ENCODE assay signal across 1 cellular context in the genomic region with DNA sequence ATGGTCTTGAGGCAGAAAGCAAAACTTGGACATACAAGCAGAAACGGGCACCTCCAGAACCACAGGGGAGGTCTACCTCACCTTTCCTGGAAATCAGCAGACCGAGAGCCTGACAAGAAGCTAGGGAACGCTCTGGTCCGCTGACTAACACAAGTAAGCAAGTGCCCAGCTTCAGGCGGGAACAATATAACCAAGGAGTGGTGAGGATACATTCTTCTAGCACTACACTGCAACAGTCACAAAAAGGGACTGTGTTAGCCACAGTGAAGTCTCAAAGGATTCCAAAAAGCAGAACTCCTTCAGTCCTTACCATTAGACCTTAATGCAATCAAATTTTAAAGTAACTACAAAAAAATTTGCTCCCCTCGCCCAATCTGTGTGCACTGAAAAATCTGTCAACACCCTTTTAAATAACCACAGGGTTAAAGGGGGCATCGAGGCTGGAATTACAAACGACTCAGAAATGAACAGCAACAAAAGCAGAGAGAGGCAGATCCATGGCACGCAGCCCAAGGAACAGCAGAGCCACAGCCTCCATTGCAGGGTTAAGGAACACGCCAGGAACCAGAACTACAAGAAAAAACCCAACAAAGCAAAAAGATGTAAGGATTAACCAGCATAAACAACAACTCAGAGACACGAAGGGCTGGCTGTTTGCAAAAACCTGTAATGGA.
TF ChIP-seq lines count a peak whose summit lies in the region.

No MANE protein-coding gene starts in this region.

TF ChIP-seq in HepG2, 621 proteins besides CTCF, POLR2A, EP300 and RAD21:
- no peak for TF ChIP-seq SIX4 (CRISPR knock-in tag; IDR thresholded peaks at IDR 0.05)
